ENCODE assay signal across 8 cellular contexts in genomic region chr19:17470204-17470841, GRCh38. TPM values are rescaled to one million over a fixed set of nuclear protein-coding genes. Genes with fewer than 3 reads are reported as not detected.
DNase-seq lines count a peak whose midpoint lies in the region; ATAC-seq and TF ChIP-seq lines count a peak whose summit lies in the region.

TSS of gene SLC27A1 (plus strand) at chr19:17470524. CDS start at chr19:17470541, 17 bp downstream.

- peak within 1 kb of the TSS; percentile 98 for H3K4me3 Mint-ChIP-seq in neural crest cell
- H3K4me3 Mint-ChIP-seq in stimulated activated naive CD8-positive, alpha-beta T cell treated with anti-CD3 and anti-CD28 coated beads, Interleukin-15, amount 100 ng/mL, for 72 hours: peak within 1 kb of the TSS; percentile 96 to 97

- H3K27ac ChIP-seq in foreskin keratinocyte: peak within 1 kb of the TSS; percentile 98

- H4K20me1 ChIP-seq in Loucy (ENCODE audit: insufficient read depth, low read length, poor library complexity, severe bottlenecking): no peaks in the 10 kb centered on the region

- no peaks in the 10 kb centered on the region for H3K9me2 ChIP-seq in Loucy (replicated peaks; ENCODE audit: low read depth, low read length)

- TF ChIP-seq CTCF in Loucy (conservative IDR thresholded peaks at IDR 0.05; ENCODE audit: low read length) (no peak), foreskin keratinocyte (conservative IDR thresholded peaks at IDR 0.05) (no peak), neural crest cell (conservative IDR thresholded peaks at IDR 0.05) (no peak)

- H3K36me3 Mint-ChIP-seq in neural crest cell (ENCODE audit: low read depth): no peaks in the 10 kb centered on the region

- H3K9ac ChIP-seq in Loucy (ENCODE audit: low read depth, low read length, poor library complexity, severe bottlenecking): peak within 1 kb of the TSS; percentile 59

- DNase-seq in EH (ENCODE audit: low read depth): peak; percentile 100
- DNase-seq in GOT3 (lab: John Stamatoyannopoulos, UW): peak; percentile 93
- peak; percentile 96 to 99 for DNase-seq in SHP77 (lab: John Stamatoyannopoulos, UW)
- DNase-seq in activated naive CD4-positive, alpha-beta T cell treated with Interleukin-2 at 50 U/mL for 16 hours: peak; percentile 91
- peak; percentile 97 to 98 for DNase-seq in foreskin keratinocyte
- DNase-seq in neural crest cell (ENCODE audit: low read depth, low spot score): peak; percentile 99
- peak; percentile 87 to 88 for DNase-seq in stimulated activated naive CD8-positive, alpha-beta T cell treated with anti-CD3 and anti-CD28 coated beads, Interleukin-15, amount 100 ng/mL, for 72 hours

- H3K4me1 ChIP-seq in Loucy (ENCODE audit: insufficient read depth, low read length, poor library complexity, severe bottlenecking) (peaks cover 25% of the 10 kb centered on the region), foreskin keratinocyte (no peaks in the 10 kb centered on the region)

- H3K4me1 Mint-ChIP-seq in neural crest cell: peaks cover 31% of the 10 kb centered on the region
- peaks cover 61% of the 10 kb centered on the region for H3K4me1 Mint-ChIP-seq in stimulated activated naive CD8-positive, alpha-beta T cell treated with anti-CD3 and anti-CD28 coated beads, Interleukin-15, amount 100 ng/mL, for 72 hours

- H2AFZ ChIP-seq in Loucy (ENCODE audit: low read length): peak within 1 kb of the TSS; percentile 98

- peak within 1 kb of the TSS; percentile 82 for H3K4me3 ChIP-seq in Loucy (ENCODE audit: low read length, poor library complexity, severe bottlenecking)

- peaks cover 3% of the 10 kb centered on the region; the same call in 1 of the 2 replicates for H3K79me2 ChIP-seq in Loucy (ENCODE audit: insufficient read depth, low read length)

- H3K27ac Mint-ChIP-seq in neural crest cell (ENCODE audit: unreplicated experiment): peak within 1 kb of the TSS; percentile 44
- H3K27ac Mint-ChIP-seq in stimulated activated naive CD8-positive, alpha-beta T cell treated with anti-CD3 and anti-CD28 coated beads, Interleukin-15, amount 100 ng/mL, for 72 hours: peak within 1 kb of the TSS; percentile 89 to 91

- H3K27me3 ChIP-seq in Loucy (ENCODE audit: insufficient read depth, low read length, poor library complexity, severe bottlenecking) (no peaks in the 10 kb centered on the region), foreskin keratinocyte (no peaks in the 10 kb centered on the region)

- H3K9me3 Mint-ChIP-seq in neural crest cell: no peaks in the 10 kb centered on the region
- H3K9me3 Mint-ChIP-seq in stimulated activated naive CD8-positive, alpha-beta T cell treated with anti-CD3 and anti-CD28 coated beads, Interleukin-15, amount 100 ng/mL, for 72 hours: no peaks in the 10 kb centered on the region

- peak; percentile 84 for ATAC-seq in foreskin keratinocyte
- ATAC-seq in stimulated activated naive CD8-positive, alpha-beta T cell treated with anti-CD3 and anti-CD28 coated beads, Interleukin-15, amount 100 ng/mL, for 72 hours: peak; percentile 87

- no peaks in the 10 kb centered on the region; the same call in 1 of the 2 replicates for H3F3A ChIP-seq in Loucy (ENCODE audit: low read depth)

- no peaks in the 10 kb centered on the region for H3K9me3 ChIP-seq in Loucy (ENCODE audit: insufficient read depth, low read depth, low read length)

- no peaks in the 10 kb centered on the region for H3K36me3 ChIP-seq in Loucy (ENCODE audit: insufficient read depth, low read length)

- peak within 1 kb of the TSS; percentile 78 for H3K4me2 ChIP-seq in Loucy (ENCODE audit: low read depth, low read length, poor library complexity, severe bottlenecking)

- H3K27me3 Mint-ChIP-seq in neural crest cell (ENCODE audit: low read depth): peaks cover 12% of the 10 kb centered on the region
- H3K27me3 Mint-ChIP-seq in stimulated activated naive CD8-positive, alpha-beta T cell treated with anti-CD3 and anti-CD28 coated beads, Interleukin-15, amount 100 ng/mL, for 72 hours: no peaks in the 10 kb centered on the region

RNA-seq across cellular contexts. Expression of gene SLC27A1, which starts in this region (rescaled TPM):
- total RNA-seq in foreskin keratinocyte (8.3 and 10.5 TPM in 2 replicates), neural crest cell (17.4 and 17.9 TPM in 2 replicates)
- 7.2 and 9.3 TPM in 2 replicates for polyA plus RNA-seq in foreskin keratinocyte

Comparison
In these comparisons a context has a peak if more than half of its experiments do, and no peak if none do; other contexts are left out.
1. Peak in every context shown above with its lines: DNase-seq, ATAC-seq, H3K4me3 ChIP-seq and H3K27ac ChIP-seq.